ENCODE assay signal across 8 cellular contexts in the genomic region with DNA sequence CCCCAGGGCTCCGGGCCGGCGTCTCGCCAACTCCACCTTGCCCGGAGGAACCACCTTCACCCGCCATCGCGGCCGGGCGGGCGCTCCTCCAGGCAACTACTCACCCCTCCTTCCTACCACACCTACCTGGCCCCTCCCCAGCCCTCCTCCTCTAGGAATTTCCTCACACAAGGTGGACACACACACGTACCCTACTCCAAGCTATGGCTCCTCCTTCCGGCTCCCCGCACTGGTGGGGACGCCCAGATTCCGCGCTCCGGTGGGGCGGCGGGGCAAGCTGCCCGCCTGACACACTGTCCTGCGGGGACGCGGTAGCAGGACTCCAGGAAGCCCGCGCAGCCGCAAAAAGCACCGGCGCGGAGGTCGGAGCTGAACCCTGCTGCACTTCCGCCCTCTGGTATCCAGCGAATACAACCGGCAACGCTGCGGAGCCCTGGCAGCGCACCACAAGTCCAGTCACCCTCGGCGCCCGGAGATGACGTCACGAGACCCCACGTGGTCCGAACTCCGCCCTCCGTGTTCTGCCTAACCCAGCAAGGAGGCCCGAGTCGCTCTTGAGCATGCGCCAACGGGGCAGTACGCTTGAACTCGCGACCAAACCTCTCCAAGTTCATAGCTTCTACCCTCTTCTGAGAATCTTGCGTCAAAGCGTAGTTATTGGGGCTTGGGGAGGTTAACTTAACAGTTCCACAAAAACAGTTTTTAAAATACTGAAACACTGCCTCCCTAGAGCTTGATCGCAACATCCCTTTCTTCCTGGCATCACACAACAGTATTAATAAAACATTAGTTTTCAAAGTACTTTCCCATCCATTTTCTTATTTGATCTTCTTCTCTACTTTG. TPM values are rescaled to one million over a fixed set of nuclear protein-coding genes. Genes with fewer than 3 reads are reported as not detected.
DNase-seq lines count a peak whose midpoint lies in the region; ATAC-seq and TF ChIP-seq lines count a peak whose summit lies in the region.

TSS of gene ATG5 (minus strand) at position 425 of the 843 bp plus-strand sequence. CDS start 9,552 bp downstream, outside the sequence.

- CTCF ChIA-PET in Panc1 (lab: Charles Lee) = interaction anchor here (0.6 to 1.2 kb wide), 2 partner anchors 10 to 235 kb away, joined by 3 to 14 read pairs; no protein-coding TSS in a partner anchor

- H3K4me1 Mint-ChIP-seq in activated T-cell treated with anti-CD3 and anti-CD28 coated beads, Interleukin-2, amount 50 U/mL, for 4 hours (ENCODE audit: low read depth) = peaks cover 40% of the 10 kb centered on the region

- peak; percentile 99 for DNase-seq in DMS53 (lab: John Stamatoyannopoulos, UW)
- peak; percentile 97 for DNase-seq in KG1 (lab: John Stamatoyannopoulos, UW)
- peak; percentile 98 for DNase-seq in Panc1 (ENCODE audit: low read depth, low spot score)
- peak; percentile 100 for DNase-seq in activated T-cell treated with anti-CD3 and anti-CD28 coated beads, Interleukin-2, amount 50 U/mL, for 4 hours
- DNase-seq in erythroblast (lab: John Stamatoyannopoulos, UW) = peak; percentile 99
- peak; percentile 100 for DNase-seq in stimulated activated CD8-positive, alpha-beta memory T cell treated with anti-CD3 and anti-CD28 coated beads, Interleukin-4, amount 100 ng/mL, for 48 hours

- in situ Hi-C loops in Panc1 (cut with HindIII; ENCODE audit: low pct_unique_long_range_greater_than_20kb, low sequenced_read_pairs) = no loop called here

- H3K9me3 ChIP-seq in Panc1 (ENCODE audit: control insufficient read depth, insufficient read depth, low read depth, low read length) = no peaks in the 10 kb centered on the region
- no peaks in the 10 kb centered on the region for H3K9me3 ChIP-seq in mucosa of rectum (ENCODE audit: control insufficient read depth in 2 of 2, low read length in 2 of 2)

- no peaks in the 10 kb centered on the region for H3K36me3 ChIP-seq in Panc1 (ENCODE audit: control insufficient read depth, insufficient read depth, low read length)
- no peaks in the 10 kb centered on the region for H3K36me3 ChIP-seq in mucosa of rectum (ENCODE audit: control insufficient read depth in 2 of 2, insufficient read depth in 2 of 2, low read length in 2 of 2)

- peaks cover 17% of the 10 kb centered on the region for H3K27me3 Mint-ChIP-seq in activated T-cell treated with anti-CD3 and anti-CD28 coated beads, Interleukin-2, amount 50 U/mL, for 4 hours (ENCODE audit: low read depth)

- H3K9me3 Mint-ChIP-seq in activated T-cell treated with anti-CD3 and anti-CD28 coated beads, Interleukin-2, amount 50 U/mL, for 4 hours = no peaks in the 10 kb centered on the region

- peaks cover 5% of the 10 kb centered on the region for H3K36me3 Mint-ChIP-seq in activated T-cell treated with anti-CD3 and anti-CD28 coated beads, Interleukin-2, amount 50 U/mL, for 4 hours (ENCODE audit: insufficient read depth)

- peak; percentile 97 for TF ChIP-seq POLR2A in erythroblast (IDR thresholded peaks at IDR 0.05; ENCODE audit: low read length)

- BruUV-seq in Panc1 (replicated peaks; lab: Mats Ljungman, UMichigan) = no TSS peak

- peak within 1 kb of the TSS; percentile 98 for H3K27ac ChIP-seq in Panc1 (ENCODE audit: low read length)
- H3K27ac ChIP-seq in mucosa of rectum (ENCODE audit: low read depth in 2 of 2, low read length in 2 of 2) = peak within 1 kb of the TSS; percentile 98 to 99

- H3K9ac ChIP-seq in mucosa of rectum (ENCODE audit: low read depth in 1 of 2, low read length in 2 of 2) = peak within 1 kb of the TSS; percentile 91 to 93

- intact Hi-C loops in Panc1 (cut with micrococcal nuclease; ENCODE audit: unreplicated experiment) = no loop called here

- H3K27me3 ChIP-seq in Panc1 (ENCODE audit: control insufficient read depth, insufficient read depth, low read length) (no peaks in the 10 kb centered on the region; the same call in 1 of the 2 replicates), mucosa of rectum (ENCODE audit: control insufficient read depth in 2 of 2, insufficient read depth in 2 of 2, low read length in 2 of 2) (peaks cover 3 to 4% of the 10 kb centered on the region in 2 donors)

- peak within 1 kb of the TSS; percentile 99 for H3K4me3 Mint-ChIP-seq in activated T-cell treated with anti-CD3 and anti-CD28 coated beads, Interleukin-2, amount 50 U/mL, for 4 hours

- H3K4me3 ChIP-seq in Panc1 (ENCODE audit: low read depth in 2 of 2, low read length in 2 of 2) (peak within 1 kb of the TSS; percentile 61 to 99), mucosa of rectum (ENCODE audit: low read length in 2 of 2) (peak within 1 kb of the TSS; percentile 96 to 98)

- peak; percentile 95 for ATAC-seq in GM21723 (IDR thresholded peaks at IDR 0.05; ENCODE audit: unreplicated experiment)
- peak; percentile 97 for ATAC-seq in Panc1
- ATAC-seq in activated T-cell treated with anti-CD3 and anti-CD28 coated beads, Interleukin-2, amount 50 U/mL, for 4 hours = peak; percentile 95 to 96

- no peak for TF ChIP-seq CTCF in Panc1 (IDR thresholded peaks at IDR 0.05)

- POLR2A ChIA-PET in Panc1 (lab: Charles Lee) = interaction anchor here (0.6 to 1.0 kb wide), 5 partner anchors 9 to 632 kb away, joined by 3 to 5 read pairs (median 3); no protein-coding TSS in a partner anchor

- H3K4me1 ChIP-seq in Panc1 (ENCODE audit: control insufficient read depth, insufficient read depth, low read length) (peaks cover 10% of the 10 kb centered on the region), mucosa of rectum (ENCODE audit: control insufficient read depth in 2 of 2, insufficient read depth in 2 of 2, low read length in 2 of 2) (peaks cover 0 to 12% of the 10 kb centered on the region in 2 donors)

RNA-seq across cellular contexts. Expression of gene ATG5, which starts in this region (rescaled TPM):
- 51.4 TPM for total RNA-seq in Panc1 (2021; ENCODE audit: unreplicated experiment)
- polyA plus RNA-seq in Panc1 (2012; ENCODE audit: insufficient read length) = 26.9 TPM
- total RNA-seq in activated T-cell treated with anti-CD3 and anti-CD28 coated beads, Interleukin-2, amount 50 U/mL, for 4 hours = 10 to 100 TPM; 29.3 to 30.2 (median 29.5) TPM

Comparison
In these comparisons a context has a peak if more than half of its experiments do, and no peak if none do; other contexts are left out.
1. Peak in every context shown above with its lines: DNase-seq, ATAC-seq, H3K4me3 ChIP-seq and H3K27ac ChIP-seq.